ENCODE assay signal across 1 cellular context in genomic region chr9:133274236-133275104, GRCh38.
TF ChIP-seq lines count a peak whose summit lies in the region.

No MANE protein-coding gene starts in this region.

TF ChIP-seq in K562, 482 proteins besides CTCF, POLR2A, EP300 and RAD21 (continued from another document):
- TF ChIP-seq ZNF407 (IDR thresholded peaks at IDR 0.05; ENCODE audit: low read depth) (no peak), RHOXF2B (CRISPR knock-in tag; conservative IDR thresholded peaks at IDR 0.05) (no peak), ZNF696 (CRISPR knock-in tag; conservative IDR thresholded peaks at IDR 0.05) (no peak), E2F6 (IDR thresholded peaks at IDR 0.05; ENCODE audit: borderline replicate concordance in 1 of 2, extremely low read depth in 1 of 2, insufficient read depth in 1 of 2, insufficient read length in 1 of 2, low read depth in 1 of 2, low read length in 1 of 2, poor library complexity in 1 of 2, severe bottlenecking in 1 of 2) (peak in 1 of 2 experiments; percentile 58), HDAC8 (tag; IDR thresholded peaks at IDR 0.05) (no peak), SIN3A (IDR thresholded peaks at IDR 0.05; ENCODE audit: borderline replicate concordance in 2 of 2, control insufficient read depth in 1 of 2, low read depth in 2 of 2, low read length in 2 of 2) (0 out of 4 replicates have a peak, but pooled peaks of 1 of the 2 experiments have one; percentile 19), RBM14 (IDR thresholded peaks at IDR 0.05; ENCODE audit: borderline replicate concordance, insufficient read depth, low read depth, low read length) (0 out of 2 replicates have a peak, but pooled peaks have one; percentile 82), ZNF274 (IDR thresholded peaks at IDR 0.05; ENCODE audit: borderline replicate concordance, low read depth, low read length) (no peak), ZBTB2 (IDR thresholded peaks at IDR 0.05) (no peak), CHD1 (IDR thresholded peaks at IDR 0.05; ENCODE audit: low read length) (peak; percentile 67), ZNF644 (tag; IDR thresholded peaks at IDR 0.05; ENCODE audit: low read depth) (peak; percentile 54; the same call in 1 of the 2 replicates), FOXK2 (conservative IDR thresholded peaks at IDR 0.05 in 1 of 2, IDR thresholded peaks at IDR 0.05 in 1 of 2; ENCODE audit: low read depth in 2 of 2) (no peak), MYNN (IDR thresholded peaks at IDR 0.05) (no peak), MYNN (CRISPR knock-in tag; IDR thresholded peaks at IDR 0.05) (no peak), ZNF174 (CRISPR knock-in tag; IDR thresholded peaks at IDR 0.05) (no peak), THAP7 (CRISPR knock-in tag; IDR thresholded peaks at IDR 0.05) (peak; percentile 23; the same call in 1 of the 2 replicates), CHD2 (IDR thresholded peaks at IDR 0.05; ENCODE audit: low read depth, low read length) (no peak), DMBX1 (CRISPR knock-in tag; IDR thresholded peaks at IDR 0.05; ENCODE audit: borderline replicate concordance) (peak; percentile 39; the same call in 1 of the 2 replicates), ZBTB17 (CRISPR knock-in tag; IDR thresholded peaks at IDR 0.05) (0 out of 2 replicates have a peak, but pooled peaks have one; percentile 28)
- TF ChIP-seq, protein P1, sequence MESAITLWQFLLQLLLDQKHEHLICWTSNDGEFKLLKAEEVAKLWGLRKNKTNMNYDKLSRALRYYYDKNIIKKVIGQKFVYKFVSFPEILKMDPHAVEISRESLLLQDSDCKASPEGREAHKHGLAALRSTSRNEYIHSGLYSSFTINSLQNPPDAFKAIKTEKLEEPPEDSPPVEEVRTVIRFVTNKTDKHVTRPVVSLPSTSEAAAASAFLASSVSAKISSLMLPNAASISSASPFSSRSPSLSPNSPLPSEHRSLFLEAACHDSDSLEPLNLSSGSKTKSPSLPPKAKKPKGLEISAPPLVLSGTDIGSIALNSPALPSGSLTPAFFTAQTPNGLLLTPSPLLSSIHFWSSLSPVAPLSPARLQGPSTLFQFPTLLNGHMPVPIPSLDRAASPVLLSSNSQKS (CRISPR knock-in tag; IDR thresholded peaks at IDR 0.05) = no peak
- TF ChIP-seq, protein P2, sequence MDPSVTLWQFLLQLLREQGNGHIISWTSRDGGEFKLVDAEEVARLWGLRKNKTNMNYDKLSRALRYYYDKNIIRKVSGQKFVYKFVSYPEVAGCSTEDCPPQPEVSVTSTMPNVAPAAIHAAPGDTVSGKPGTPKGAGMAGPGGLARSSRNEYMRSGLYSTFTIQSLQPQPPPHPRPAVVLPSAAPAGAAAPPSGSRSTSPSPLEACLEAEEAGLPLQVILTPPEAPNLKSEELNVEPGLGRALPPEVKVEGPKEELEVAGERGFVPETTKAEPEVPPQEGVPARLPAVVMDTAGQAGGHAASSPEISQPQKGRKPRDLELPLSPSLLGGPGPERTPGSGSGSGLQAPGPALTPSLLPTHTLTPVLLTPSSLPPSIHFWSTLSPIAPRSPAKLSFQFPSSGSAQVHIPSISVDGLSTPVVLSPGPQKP (CRISPR knock-in tag; IDR thresholded peaks at IDR 0.05) = no peak
- TF ChIP-seq, protein P3, sequence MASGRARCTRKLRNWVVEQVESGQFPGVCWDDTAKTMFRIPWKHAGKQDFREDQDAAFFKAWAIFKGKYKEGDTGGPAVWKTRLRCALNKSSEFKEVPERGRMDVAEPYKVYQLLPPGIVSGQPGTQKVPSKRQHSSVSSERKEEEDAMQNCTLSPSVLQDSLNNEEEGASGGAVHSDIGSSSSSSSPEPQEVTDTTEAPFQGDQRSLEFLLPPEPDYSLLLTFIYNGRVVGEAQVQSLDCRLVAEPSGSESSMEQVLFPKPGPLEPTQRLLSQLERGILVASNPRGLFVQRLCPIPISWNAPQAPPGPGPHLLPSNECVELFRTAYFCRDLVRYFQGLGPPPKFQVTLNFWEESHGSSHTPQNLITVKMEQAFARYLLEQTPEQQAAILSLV (tag; IDR thresholded peaks at IDR 0.05) = no peak
TF ChIP-seq in K562: peak in this region for 16.
